1 cellular context compared by ENCODE assay signal in genomic region chr1:40711465-40712404, GRCh38.
TF ChIP-seq lines count a peak whose summit lies in the region.

No MANE protein-coding gene starts in this region.

TF ChIP-seq in GM12878, 131 proteins besides CTCF, POLR2A, EP300 and RAD21 (continued from another document):
- TF ChIP-seq HSF1 (IDR thresholded peaks at IDR 0.05; ENCODE audit: low read depth, low read length) (no peak), KDM1A (IDR thresholded peaks at IDR 0.05; ENCODE audit: borderline replicate concordance) (no peak), CHD4 (IDR thresholded peaks at IDR 0.05) (no peak), MEF2A (IDR thresholded peaks at IDR 0.05; ENCODE audit: insufficient read depth, low read depth, low read length) (0 out of 2 replicates have a peak, but pooled peaks have one; percentile 7), IKZF2 (IDR thresholded peaks at IDR 0.05) (0 out of 4 replicates have a peak, but pooled peaks of 1 of the 2 experiments have one; percentile 9), NRF1 (conservative IDR thresholded peaks at IDR 0.05; ENCODE audit: low read depth, low read length) (no peak)
